Comparison of ENCODE assay signal across 16 cellular contexts in the genomic region with DNA sequence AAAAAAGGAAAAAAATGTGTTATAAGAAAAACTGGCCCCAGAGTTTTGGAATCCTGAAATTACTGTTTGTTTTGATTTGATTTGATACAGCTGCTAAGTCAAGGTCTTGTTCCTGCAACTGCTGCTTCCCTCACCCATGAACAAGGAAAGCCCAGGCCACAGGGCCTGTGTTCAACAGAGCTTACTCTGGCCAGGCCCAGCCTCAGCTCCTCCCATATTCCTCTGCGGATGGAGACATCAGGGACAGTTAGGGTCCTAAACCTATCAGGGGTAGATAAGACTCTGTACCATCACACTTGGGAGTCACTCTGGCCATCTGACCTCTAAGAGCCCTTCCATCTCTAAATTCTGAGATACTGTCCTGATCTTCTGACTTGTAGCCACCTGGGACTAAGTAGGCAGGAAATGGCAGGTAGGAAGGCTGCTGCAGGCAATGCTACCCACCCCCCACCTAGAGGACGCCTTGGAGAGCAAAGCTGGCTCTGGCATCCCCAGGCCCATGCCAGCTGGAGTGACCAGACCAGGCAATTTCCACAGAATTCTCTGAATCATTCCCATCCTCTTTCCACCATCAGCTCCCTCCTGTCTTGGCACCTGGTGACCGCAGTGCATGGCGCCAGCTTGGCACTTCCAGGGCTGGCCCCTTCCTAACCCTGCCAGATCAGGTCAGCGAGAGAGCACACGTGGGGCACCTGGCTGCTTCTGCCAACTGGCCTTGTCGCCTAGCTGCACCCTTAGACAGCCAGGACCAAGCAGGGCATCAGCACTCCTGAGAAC.
"Had no signal": no experiment of that assay in that cellular context is flagged by ENCODE, and none has a peak within 500 bp of the region (broad histone marks: within the 10 kb centered on the region; RNA-seq: fewer than 3 reads in every experiment).

No MANE protein-coding gene starts in this region.

- H3K27ac Mint-ChIP-seq: naive thymus-derived CD4-positive, alpha-beta T cell; stimulated activated effector memory CD8-positive, alpha-beta T cell treated with anti-CD3 and anti-CD28 coated beads, Interleukin-12 subunit alpha, Interleukin-12 subunit beta, amount 100 ng/mL, for 72 hours; type B pancreatic cell had no signal

- H3K9me3 Mint-ChIP-seq: stimulated activated effector memory CD8-positive, alpha-beta T cell treated with anti-CD3 and anti-CD28 coated beads, Interleukin-12 subunit alpha, Interleukin-12 subunit beta, amount 100 ng/mL, for 72 hours; type B pancreatic cell had no signal

- H3K36me3 Mint-ChIP-seq: naive thymus-derived CD4-positive, alpha-beta T cell; stimulated activated effector memory CD8-positive, alpha-beta T cell treated with anti-CD3 and anti-CD28 coated beads, Interleukin-12 subunit alpha, Interleukin-12 subunit beta, amount 100 ng/mL, for 72 hours had no signal

- H3K27ac ChIP-seq: epithelial cell of prostate, esophagus muscularis mucosa, gastroesophageal sphincter, suprapubic skin, thyroid gland had no signal

- H3K36me3 ChIP-seq: esophagus muscularis mucosa, gastroesophageal sphincter, suprapubic skin, thyroid gland had no signal

- H3K4me3 ChIP-seq: esophagus muscularis mucosa, gastroesophageal sphincter, smooth muscle cell, suprapubic skin, thyroid gland had no signal

- H3K4me2 ChIP-seq: smooth muscle cell had no signal

- H3K4me3 Mint-ChIP-seq: stimulated activated effector memory CD8-positive, alpha-beta T cell treated with anti-CD3 and anti-CD28 coated beads, Interleukin-12 subunit alpha, Interleukin-12 subunit beta, amount 100 ng/mL, for 72 hours had no signal

- ATAC-seq: gastroesophageal sphincter; left colon; naive thymus-derived CD4-positive, alpha-beta T cell; right cardiac atrium; stimulated activated effector memory CD8-positive, alpha-beta T cell treated with anti-CD3 and anti-CD28 coated beads, Interleukin-12 subunit alpha, Interleukin-12 subunit beta, amount 100 ng/mL, for 72 hours; stimulated activated naive CD8-positive, alpha-beta T cell treated with anti-CD3 and anti-CD28 coated beads, Interleukin-15, Interleukin-2, amounts not matched to agents 100 U/mL and 50 U/mL, for 24 hours had no signal

- DNase-seq: effector memory CD4-positive, alpha-beta T cell; left colon; mammary epithelial cell; naive thymus-derived CD4-positive, alpha-beta T cell; right cardiac atrium; stimulated activated CD4-positive, alpha-beta T cell treated with anti-CD3 and anti-CD28 coated beads, Interleukin-4, amount 100 ng/mL, for 1 hour; stimulated activated CD8-positive, alpha-beta memory T cell treated with anti-CD3 and anti-CD28 coated beads, Interleukin-4, amount 100 ng/mL, for 48 hours; stimulated activated naive CD8-positive, alpha-beta T cell treated with anti-CD3 and anti-CD28 coated beads, Interleukin-15, Interleukin-2, amounts not matched to agents 100 U/mL and 50 U/mL, for 24 hours; thyroid gland had no signal

- H3K9me3 ChIP-seq: esophagus muscularis mucosa, gastroesophageal sphincter, suprapubic skin, thyroid gland had no signal
